ENCODE assay signal across 2 cellular contexts in genomic region chr19:33291623-33292534, GRCh38.
TF ChIP-seq lines count a peak whose summit lies in the region.

No MANE protein-coding gene starts in this region.

TF ChIP-seq in K562, 482 proteins besides CTCF, POLR2A, EP300 and RAD21:
- TF ChIP-seq PHB2 (IDR thresholded peaks at IDR 0.05; ENCODE audit: low read depth): no peak
- no peak for TF ChIP-seq PATZ1 (CRISPR knock-in tag; IDR thresholded peaks at IDR 0.05; ENCODE audit: borderline replicate concordance)
- TF ChIP-seq TAF9B (IDR thresholded peaks at IDR 0.05; ENCODE audit: partially characterized antibody): no peak
- peak; percentile 31 for TF ChIP-seq NFIC (IDR thresholded peaks at IDR 0.05)
- TF ChIP-seq ZNF263 (CRISPR knock-in tag; IDR thresholded peaks at IDR 0.05; ENCODE audit: borderline replicate concordance): no peak
- TF ChIP-seq CEBPZ (IDR thresholded peaks at IDR 0.05; ENCODE audit: borderline replicate concordance, low read depth, low read length): no peak
- no peak for TF ChIP-seq CBX2 (IDR thresholded peaks at IDR 0.05; ENCODE audit: insufficient read depth, low read length, poor library complexity, severe bottlenecking)
- no peak for TF ChIP-seq HES1 (IDR thresholded peaks at IDR 0.05; ENCODE audit: low read depth)
- no peak for TF ChIP-seq SREBF1 (IDR thresholded peaks at IDR 0.05; ENCODE audit: borderline replicate concordance, low read depth, low read length)
- TF ChIP-seq POLR2G (IDR thresholded peaks at IDR 0.05; ENCODE audit: low read depth, low read length): no peak
- no peak for TF ChIP-seq TEAD2 (tag; IDR thresholded peaks at IDR 0.05)
- no peak for TF ChIP-seq DDX20 (tag; IDR thresholded peaks at IDR 0.05; ENCODE audit: low read depth)
- TF ChIP-seq RBM34 (IDR thresholded peaks at IDR 0.05; ENCODE audit: borderline replicate concordance, insufficient read depth, low read length): no peak
- TF ChIP-seq ZNF121 (CRISPR knock-in tag; conservative IDR thresholded peaks at IDR 0.05): peak; percentile 76
TF ChIP-seq in K562: peak in this region for 2.

TF ChIP-seq in HepG2, 621 proteins besides CTCF, POLR2A, EP300 and RAD21 (continues in another document):
- TF ChIP-seq ZNF101 (CRISPR knock-in tag; IDR thresholded peaks at IDR 0.05; ENCODE audit: borderline replicate concordance, low read depth): no peak
- no peak for TF ChIP-seq ZMYM2 (CRISPR knock-in tag; IDR thresholded peaks at IDR 0.05)
- TF ChIP-seq SNAPC4 (CRISPR knock-in tag; IDR thresholded peaks at IDR 0.05): 0 out of 2 replicates have a peak, but pooled peaks have one; percentile 5
- TF ChIP-seq ZSCAN22 (CRISPR knock-in tag; IDR thresholded peaks at IDR 0.05): no peak
- TF ChIP-seq ZNF572 (CRISPR knock-in tag; IDR thresholded peaks at IDR 0.05): no peak
- TF ChIP-seq ONECUT2 (CRISPR knock-in tag; IDR thresholded peaks at IDR 0.05): no peak
- no peak for TF ChIP-seq SRSF9 (IDR thresholded peaks at IDR 0.05; ENCODE audit: borderline replicate concordance, insufficient read depth, low read depth, low read length, poor library complexity, severe bottlenecking)
- no peak for TF ChIP-seq ZBTB7A (CRISPR knock-in tag; IDR thresholded peaks at IDR 0.05)
- no peak for TF ChIP-seq TBL1XR1 (IDR thresholded peaks at IDR 0.05; ENCODE audit: borderline replicate concordance, low read length, partially characterized antibody)
- peak; percentile 54 for TF ChIP-seq HNF1B (CRISPR knock-in tag; IDR thresholded peaks at IDR 0.05)
- no peak for TF ChIP-seq RARG (CRISPR knock-in tag; IDR thresholded peaks at IDR 0.05; ENCODE audit: low read depth)
- TF ChIP-seq MTF2 (CRISPR knock-in tag; IDR thresholded peaks at IDR 0.05; ENCODE audit: borderline replicate concordance): 0 out of 2 replicates have a peak, but pooled peaks have one; percentile 26
- no peak for TF ChIP-seq NRL (CRISPR knock-in tag; IDR thresholded peaks at IDR 0.05; ENCODE audit: borderline replicate concordance)
- no peak for TF ChIP-seq PAWR (CRISPR knock-in tag; IDR thresholded peaks at IDR 0.05; ENCODE audit: borderline replicate concordance)
- TF ChIP-seq FOXP1 (IDR thresholded peaks at IDR 0.05): no peak
- TF ChIP-seq FOXP1 (CRISPR knock-in tag; IDR thresholded peaks at IDR 0.05): no peak
- TF ChIP-seq GATA4 (IDR thresholded peaks at IDR 0.05; ENCODE audit: borderline replicate concordance, low read depth): no peak
- TF ChIP-seq SMAD3 (CRISPR knock-in tag; IDR thresholded peaks at IDR 0.05): no peak
- TF ChIP-seq POGK (CRISPR knock-in tag; conservative IDR thresholded peaks at IDR 0.05): no peak
- no peak for TF ChIP-seq ZNF451 (CRISPR knock-in tag; IDR thresholded peaks at IDR 0.05)
- TF ChIP-seq HOXD1 (CRISPR knock-in tag; IDR thresholded peaks at IDR 0.05): no peak
- no peak for TF ChIP-seq BRCA1 (CRISPR knock-in tag; IDR thresholded peaks at IDR 0.05)
- TF ChIP-seq NR2C2 (CRISPR knock-in tag; IDR thresholded peaks at IDR 0.05; ENCODE audit: borderline replicate concordance): no peak
- no peak for TF ChIP-seq ZNF597 (CRISPR knock-in tag; IDR thresholded peaks at IDR 0.05)
- no peak for TF ChIP-seq TCF7 (IDR thresholded peaks at IDR 0.05; ENCODE audit: low read depth)
- TF ChIP-seq ARID4A (CRISPR knock-in tag; IDR thresholded peaks at IDR 0.05; ENCODE audit: borderline replicate concordance): no peak
- 0 out of 2 replicates have a peak, but pooled peaks have one; percentile 17 for TF ChIP-seq ZBTB7B (CRISPR knock-in tag; IDR thresholded peaks at IDR 0.05)
- TF ChIP-seq MLLT10 (CRISPR knock-in tag; IDR thresholded peaks at IDR 0.05): no peak
- no peak for TF ChIP-seq ZNF788 (CRISPR knock-in tag; IDR thresholded peaks at IDR 0.05; ENCODE audit: borderline replicate concordance)
- no peak for TF ChIP-seq MEIS1 (CRISPR knock-in tag; IDR thresholded peaks at IDR 0.05; ENCODE audit: borderline replicate concordance)
- TF ChIP-seq ZNF710 (CRISPR knock-in tag; IDR thresholded peaks at IDR 0.05; ENCODE audit: borderline replicate concordance): no peak
- no peak for TF ChIP-seq JARID2 (CRISPR knock-in tag; IDR thresholded peaks at IDR 0.05; ENCODE audit: insufficient replicate concordance)
- no peak for TF ChIP-seq ATF7-NPFF (CRISPR knock-in tag; IDR thresholded peaks at IDR 0.05; ENCODE audit: low read depth)
